14 cellular contexts compared by ENCODE assay signal in the genomic region with DNA sequence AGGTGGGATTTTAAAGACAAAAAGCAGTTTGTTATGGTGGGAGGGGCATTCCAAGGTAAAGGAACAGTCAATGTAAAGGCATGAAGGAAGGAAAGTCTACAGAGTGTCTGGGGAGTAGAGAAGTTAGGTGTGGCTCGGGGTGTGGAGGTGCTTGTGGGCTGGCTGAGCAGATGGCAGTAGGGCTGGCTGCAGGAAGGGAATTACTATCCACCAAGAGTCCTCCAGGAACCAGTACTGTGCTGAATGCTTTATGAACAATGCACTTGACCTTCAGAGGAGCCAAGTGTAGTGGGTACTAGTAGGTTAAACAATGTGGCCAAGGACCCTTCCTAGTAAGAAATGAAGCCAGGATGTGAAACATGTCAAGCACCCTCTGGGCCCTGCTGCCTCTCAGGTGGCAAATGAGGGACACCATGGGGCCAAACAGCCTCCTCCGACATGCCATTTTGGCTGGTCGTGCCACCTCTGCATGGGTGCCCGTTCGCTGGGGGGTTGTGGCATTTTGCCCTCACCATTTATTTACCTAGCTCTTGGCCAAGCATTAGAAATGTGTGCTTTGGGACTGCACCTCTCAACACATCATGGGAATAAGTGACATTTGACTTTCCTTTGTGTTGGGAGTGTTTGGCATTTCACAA.
"Had no signal": no experiment of that assay in that cellular context is flagged by ENCODE, and none has a peak within 500 bp of the region (broad histone marks: within the 10 kb centered on the region; RNA-seq: fewer than 3 reads in every experiment).

No MANE protein-coding gene starts in this region.

- ATAC-seq: activated naive CD4-positive, alpha-beta T cell treated with anti-CD3 and anti-CD28 coated beads, Interleukin-2, amount 50 U/mL, for 72 hours; effector memory CD8-positive, alpha-beta T cell; heart left ventricle; left cardiac atrium; natural killer cell; stimulated activated naive CD8-positive, alpha-beta T cell treated with anti-CD3 and anti-CD28 coated beads, Interleukin-15, Interleukin-2, amounts not matched to agents 100 U/mL and 50 U/mL, for 24 hours had no signal

- DNase-seq: activated CD4-positive, alpha-beta T cell treated with anti-CD3 and anti-CD28 coated beads for 1 hour; activated T-cell treated with anti-CD3 and anti-CD28 coated beads, Interleukin-2, amount 50 U/mL, for 1 hour; aorta; dorsolateral prefrontal cortex; effector memory CD8-positive, alpha-beta T cell; heart left ventricle; left cardiac atrium; mammary epithelial cell; natural killer cell; stimulated activated CD4-positive, alpha-beta T cell treated with anti-CD3 and anti-CD28 coated beads, Interleukin-4, amount 100 ng/mL, for 4 hours; stimulated activated naive CD8-positive, alpha-beta T cell treated with anti-CD3 and anti-CD28 coated beads, Interleukin-15, Interleukin-2, amounts not matched to agents 100 U/mL and 50 U/mL, for 24 hours; WERI-Rb-1 had no signal

- H3K4me3 ChIP-seq: dorsolateral prefrontal cortex, heart left ventricle, prostate gland had no signal

- H3K36me3 ChIP-seq: heart left ventricle, prostate gland, WERI-Rb-1 had no signal

- H3K4me1 ChIP-seq: heart left ventricle, prostate gland had no signal

- H3K27me3 ChIP-seq: heart left ventricle had no signal

- H3K27ac ChIP-seq: dorsolateral prefrontal cortex, heart left ventricle, prostate gland, WERI-Rb-1 had no signal

- H3K9me3 ChIP-seq: prostate gland had no signal
